ENCODE assay signal across 8 cellular contexts in the genomic region with DNA sequence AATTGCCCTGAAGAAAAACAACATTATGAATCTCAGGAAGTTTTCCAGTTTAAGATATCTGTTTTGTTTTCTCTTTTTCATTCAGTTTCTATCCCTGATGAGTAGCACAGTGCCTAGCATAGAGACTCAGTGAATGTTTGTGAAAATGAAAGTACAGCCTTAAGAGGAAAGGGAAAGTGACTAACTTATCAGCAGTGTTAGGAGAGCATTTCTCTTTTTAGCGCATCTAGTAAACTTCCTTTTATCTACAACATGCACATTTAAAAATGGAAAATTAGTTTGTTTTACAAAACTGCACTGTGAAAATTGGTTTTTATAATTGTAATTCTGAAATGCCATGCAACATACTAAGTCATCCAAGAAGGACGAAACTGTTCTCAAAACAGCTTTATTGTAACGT.
DNase-seq lines count a peak whose midpoint lies in the region; ATAC-seq, FAIRE-seq and TF ChIP-seq lines count a peak whose summit lies in the region.

No MANE protein-coding gene starts in this region.

- H3K4me1 ChIP-seq in heart left ventricle (peaks cover 2 to 75% (median 56%) of the 10 kb centered on the region in 12 donors), testis (peaks cover 63% of the 10 kb centered on the region)

- H3K9me3 ChIP-seq in heart left ventricle, result no peaks in the 10 kb centered on the region
- no peaks in the 10 kb centered on the region for H3K9me3 ChIP-seq in testis

- FAIRE-seq in frontal cortex (lab: Jason Lieb, UNC), result no peak

- TF ChIP-seq CTCF in NB4 (IDR thresholded peaks at IDR 0.05; ENCODE audit: low read depth, low read length) (no peak), heart left ventricle (IDR thresholded peaks at IDR 0.05) (no peak), testis (IDR thresholded peaks at IDR 0.05) (no peak)

- 14 to 27% (median 20%) methylated on average over 3 of the region's 3 CpGs for WGBS in heart left ventricle, 4 donors
- 16 to 25% methylated on average over 3 of the region's 3 CpGs for WGBS in testis, 2 donors

- DNase-seq in ELR (ENCODE audit: low read depth) (peak; percentile 12), NB4 (ENCODE audit: low read depth) (peak; percentile 21), heart left ventricle (no peak), testis (no peak), frontal cortex (ENCODE audit: low spot score in 2 of 2) (no peak), cerebellar cortex (ENCODE audit: low spot score) (no peak), GF-D8 (lab: John Stamatoyannopoulos, UW) (no peak)

- H3K27ac ChIP-seq in heart left ventricle, result peak overlapping the region in 11 of 12 donors; percentile 48 to 85 (median 60)
- peak overlapping the region; percentile 85 to 90 for H3K27ac ChIP-seq in testis

- TF ChIP-seq POLR2A in NB4 (IDR thresholded peaks at IDR 0.05; ENCODE audit: extremely low read depth, insufficient read length) (no peak), heart left ventricle (IDR thresholded peaks at IDR 0.05) (no peak), testis (IDR thresholded peaks at IDR 0.05) (no peak)

- H3K4me3 ChIP-seq in NB4 (ENCODE audit: low read depth, low read length) (no peak overlapping the region), heart left ventricle (peak overlapping the region in 9 of 12 donors; percentile 8 to 36 (median 25)), testis (no peak overlapping the region)

- ATAC-seq in GM21515 (IDR thresholded peaks at IDR 0.05; ENCODE audit: unreplicated experiment), result peak; percentile 91
- ATAC-seq in heart left ventricle, result peak in 2 of 4 donors; percentile 50 to 72

- no peaks in the 10 kb centered on the region for H3K27me3 ChIP-seq in heart left ventricle
- H3K27me3 ChIP-seq in testis, result no peaks in the 10 kb centered on the region

- intact Hi-C loops in heart left ventricle (cut with DNase I) (loop anchor here in 2 of 10 donors (5.0 kb wide), 3 partner anchors 51 to 711 kb away; no protein-coding TSS in a partner anchor), testis (cut with DNase I; ENCODE audit: low total_unique reads) (no loop called here)

- H3K36me3 ChIP-seq in heart left ventricle (peaks cover 0 to 52% (median 32%) of the 10 kb centered on the region in 9 donors), testis (ENCODE audit: low read depth, missing control alignments) (no peaks in the 10 kb centered on the region)

Comparison
In these comparisons a context has a peak if more than half of its experiments do, and no peak if none do; other contexts are left out.
1. DNase-seq: peak in ELR (single experiment) and NB4 (single experiment); none in heart left ventricle (0 of 5), testis (single experiment), frontal cortex (0 of 2), cerebellar cortex (single experiment) and GF-D8 (single experiment).
2. H3K4me3 ChIP-seq: peak in heart left ventricle (9 of 12); none in NB4 (single experiment) and testis (0 of 2).